Comparison of ENCODE assay signal across 8 cellular contexts in the genomic region with DNA sequence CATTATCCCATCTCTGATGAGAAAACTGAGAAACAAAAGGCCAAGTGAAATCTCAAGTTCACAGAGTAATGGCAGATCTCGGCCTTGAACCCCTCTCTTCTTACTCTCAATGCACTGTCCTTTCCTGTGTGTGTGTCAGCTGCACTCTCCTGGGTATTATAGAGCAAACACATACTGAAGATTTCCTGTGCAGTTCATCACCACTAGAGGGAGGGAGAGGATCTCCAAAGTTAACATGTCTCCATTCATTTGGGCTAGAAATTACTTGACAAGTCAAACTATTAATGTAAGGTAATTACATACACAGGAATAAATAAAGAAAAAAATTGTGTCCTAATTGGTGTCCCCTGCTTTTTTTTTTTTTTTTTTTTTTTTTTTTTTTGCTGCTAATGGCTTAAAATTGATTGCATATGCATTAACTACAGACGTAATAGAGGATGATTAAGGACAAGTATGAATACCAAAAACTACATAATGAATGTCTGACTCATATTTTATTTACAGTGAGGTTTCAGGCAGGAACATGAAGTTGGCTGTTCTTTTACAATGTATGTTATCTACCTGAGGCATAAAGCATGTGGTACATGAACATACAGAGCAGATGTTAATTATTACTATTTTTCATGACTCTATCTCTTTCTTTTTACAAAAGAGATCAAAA.
DNase-seq lines count a peak whose midpoint lies in the region; ATAC-seq and TF ChIP-seq lines count a peak whose summit lies in the region.

No MANE protein-coding gene starts in this region.

- no peaks in the 10 kb centered on the region for H3K79me2 ChIP-seq in ACC112 (ENCODE audit: control insufficient read depth, insufficient read depth, low read length, unreplicated experiment)
- H3K79me2 ChIP-seq in GM23248 (ENCODE audit: insufficient read depth), result no peaks in the 10 kb centered on the region

- intact Hi-C loops in IMR-90 (cut with micrococcal nuclease), result loop anchor here (5.0 kb wide), 1 partner anchor 1569 kb away; no protein-coding TSS in a partner anchor
- intact Hi-C loops in colonic mucosa (cut with DNase I), result loop anchor here (5.0 kb wide), 3 partner anchors 1134 to 1439 kb away; no protein-coding TSS in a partner anchor

- 0 out of 2 replicates have a peak overlapping the region, but pooled peaks have one; percentile 43 for H3K23ac ChIP-seq in IMR-90 (ENCODE audit: low read depth, low read length)

- no peak overlapping the region for H4K91ac ChIP-seq in IMR-90 (ENCODE audit: insufficient read depth, low read depth, low read length)

- DNase-seq in GM03348 (ENCODE audit: low spot score), result peak; percentile 65
- peak; percentile 78 for DNase-seq in GM23248
- DNase-seq in IMR-90, result peak; percentile 81
- peak; percentile 68 for DNase-seq in OCI-M1 (lab: John Stamatoyannopoulos, UW)
- peak; percentile 22 for DNase-seq in colonic mucosa
- peak; percentile 77 for DNase-seq in medulla oblongata (ENCODE audit: extremely low spot score)
- no peak for DNase-seq in effector CD8-positive, alpha-beta T cell (lab: John Stamatoyannopoulos, UW)

- H3K4me3 ChIP-seq in ACC112 (ENCODE audit: low read depth, low read length), result no peak overlapping the region
- H3K4me3 ChIP-seq in GM23248, result no peak overlapping the region
- H3K4me3 ChIP-seq in IMR-90 (ENCODE audit: insufficient read depth, low read depth, low read length), result no peak overlapping the region
- no peak overlapping the region for H3K4me3 ChIP-seq in colonic mucosa

- POLR2A ChIA-PET in IMR-90 (lab: Charles Lee; ENCODE audit: unreplicated experiment), result interaction anchor here (0.6 kb wide), 1 partner anchor 468 kb away, joined by 3 read pairs; no protein-coding TSS in a partner anchor

- H2BK20ac ChIP-seq in IMR-90 (ENCODE audit: low read depth, low read length), result 0 out of 2 replicates have a peak overlapping the region, but pooled peaks have one; percentile 9

- no peak overlapping the region for H2AK9ac ChIP-seq in IMR-90 (replicated peaks; ENCODE audit: low read depth, low read length, poor library complexity)

- BruUV-seq in IMR-90 (replicated peaks; lab: Mats Ljungman, UMichigan), result no TSS peak

- no peak overlapping the region for H4K8ac ChIP-seq in IMR-90 (ENCODE audit: low read depth in 2 of 2, low read length in 2 of 2)

- H3K4me2 ChIP-seq in GM23248 (ENCODE audit: unreplicated experiment) (no peak overlapping the region), IMR-90 (ENCODE audit: low read depth, low read length) (no peak overlapping the region)

- H2BK5ac ChIP-seq in IMR-90 (ENCODE audit: low read depth, low read length, poor library complexity, severe bottlenecking), result no peak overlapping the region

- peak; percentile 82 for TF ChIP-seq CTCF in IMR-90 (conservative IDR thresholded peaks at IDR 0.05; ENCODE audit: low read depth, low read length)
- TF ChIP-seq CTCF in colonic mucosa (IDR thresholded peaks at IDR 0.05), result peak; percentile 74

- H3K9me1 ChIP-seq in IMR-90 (ENCODE audit: insufficient read depth, low read length), result no peaks in the 10 kb centered on the region

- H3K27me3 ChIP-seq in ACC112 (ENCODE audit: insufficient read depth, low read length) (no peaks in the 10 kb centered on the region), GM23248 (replicated peaks; ENCODE audit: insufficient read depth) (no peaks in the 10 kb centered on the region), IMR-90 (ENCODE audit: control insufficient read depth, insufficient read depth, low read length) (no peaks in the 10 kb centered on the region), colonic mucosa (no peaks in the 10 kb centered on the region)

- H3K18ac ChIP-seq in IMR-90 (ENCODE audit: low read depth, low read length), result no peak overlapping the region

- CTCF ChIA-PET in IMR-90 (lab: Yijun Ruan, JAX), result interaction anchor here (0.6 to 1.3 kb wide), 6 partner anchors 9 to 1152 kb away, joined by 3 to 6 read pairs (median 3); no protein-coding TSS in a partner anchor

- peak overlapping the region; percentile 50 for H2AFZ ChIP-seq in ACC112 (ENCODE audit: low read length, unreplicated experiment)
- no peak overlapping the region for H2AFZ ChIP-seq in GM23248
- peak overlapping the region; percentile 47 for H2AFZ ChIP-seq in IMR-90 (replicated peaks; ENCODE audit: low read length, poor library complexity)

- H2AK5ac ChIP-seq in IMR-90 (ENCODE audit: low read depth, low read length), result no peak overlapping the region

- 5 to 11% methylated on average over 2 of the region's 2 CpGs for WGBS in GM23248 (ENCODE audit: low coverage in 1 of 2, low lambda C conversion rate in 2 of 2, missing lambda C conversion rate in 2 of 2), 2 experiments
- no CpG with 5 or more reads among the region's 2 CpGs for WGBS in IMR-90 (ENCODE audit: extremely low coverage in 2 of 2, insufficient read length in 1 of 2), 2 experiments

- H3K4ac ChIP-seq in IMR-90 (ENCODE audit: low read depth, low read length), result peak overlapping the region; percentile 23; the same call in 1 of the 2 replicates

- H3F3A ChIP-seq in GM23248 (ENCODE audit: insufficient read depth), result 0 out of 2 replicates have a peak, but pooled peaks cover 5% of the 10 kb centered on the region

- TF ChIP-seq RAD21 in IMR-90 (IDR thresholded peaks at IDR 0.05; ENCODE audit: low read length), result peak; percentile 78

- H3K36me3 ChIP-seq in ACC112 (ENCODE audit: insufficient read depth, low read length), result no peaks in the 10 kb centered on the region
- no peaks in the 10 kb centered on the region for H3K36me3 ChIP-seq in GM23248 (ENCODE audit: low read depth)
- H3K36me3 ChIP-seq in IMR-90 (ENCODE audit: control insufficient read depth, insufficient read depth, low read length), result no peaks in the 10 kb centered on the region
- no peaks in the 10 kb centered on the region for H3K36me3 ChIP-seq in colonic mucosa

- no peaks in the 10 kb centered on the region for H3K9me2 ChIP-seq in GM23248 (ENCODE audit: insufficient read depth)

- no peaks in the 10 kb centered on the region for H3K79me1 ChIP-seq in IMR-90 (ENCODE audit: low read depth in 1 of 2, low read length in 2 of 2)

- H3K4me1 ChIP-seq in ACC112 (ENCODE audit: control insufficient read depth, insufficient read depth, low read length, unreplicated experiment) (peaks cover 6% of the 10 kb centered on the region), GM23248 (ENCODE audit: insufficient read depth) (no peaks in the 10 kb centered on the region), IMR-90 (ENCODE audit: control insufficient read depth, insufficient read depth, low read length) (peaks cover under 1% of the 10 kb centered on the region; the same call in 1 of the 2 replicates), colonic mucosa (no peaks in the 10 kb centered on the region)

- H3K56ac ChIP-seq in IMR-90 (ENCODE audit: extremely low read depth, insufficient read depth, low read length), result no peak overlapping the region

- 0 out of 3 replicates have a peak overlapping the region, but pooled peaks have one; percentile 16 for H2BK15ac ChIP-seq in IMR-90 (ENCODE audit: low read depth, low read length)

- H3K14ac ChIP-seq in IMR-90 (replicated peaks; ENCODE audit: low read depth, low read length), result no peak overlapping the region

- H2BK120ac ChIP-seq in IMR-90 (ENCODE audit: low read depth, low read length), result no peak overlapping the region

- H3K9me3 ChIP-seq in GM23248 (ENCODE audit: low read depth) (no peaks in the 10 kb centered on the region), IMR-90 (ENCODE audit: control insufficient read depth, insufficient read depth, low read length) (no peaks in the 10 kb centered on the region), colonic mucosa (no peaks in the 10 kb centered on the region)

- in situ Hi-C loops in GM23248 (cut with MboI), result no loop called here
- in situ Hi-C loops in IMR-90 (cut with MboI; ENCODE audit: low sequenced_read_pairs), result loop anchor here (10.0 to 25.0 kb wide), 4 partner anchors 656 to 1436 kb away; no protein-coding TSS in a partner anchor

- H3K9ac ChIP-seq in GM23248 (no peak overlapping the region), IMR-90 (ENCODE audit: low read depth, low read length) (no peak overlapping the region), colonic mucosa (ENCODE audit: low read depth in 2 of 2, low read length in 2 of 2) (no peak overlapping the region)

- no peaks in the 10 kb centered on the region for H4K20me1 ChIP-seq in GM23248 (ENCODE audit: insufficient read depth)
- no peaks in the 10 kb centered on the region for H4K20me1 ChIP-seq in IMR-90 (ENCODE audit: insufficient read depth, low read length)

- ATAC-seq in IMR-90 (ENCODE audit: low read depth), result peak; percentile 94

- no peak overlapping the region for H4K5ac ChIP-seq in IMR-90 (ENCODE audit: low read depth, low read length)

- H3K27ac ChIP-seq in ACC112 (ENCODE audit: low read depth, low read length) (no peak overlapping the region), GM23248 (no peak overlapping the region), IMR-90 (ENCODE audit: insufficient read depth, low read length) (no peak overlapping the region), colonic mucosa (no peak overlapping the region)

- no peak for TF ChIP-seq POLR2A in IMR-90 (IDR thresholded peaks at IDR 0.05; ENCODE audit: low read depth, low read length)

- dilution Hi-C loops in IMR-90 (cut with HindIII; ENCODE audit: low sequenced_read_pairs, unreplicated experiment), result no loop called here

TF ChIP-seq in IMR-90, 13 proteins besides CTCF, POLR2A, EP300 and RAD21:
- TF ChIP-seq SMC3 (IDR thresholded peaks at IDR 0.05; ENCODE audit: low read depth, low read length) (peak; percentile 64), RCOR1 (IDR thresholded peaks at IDR 0.05; ENCODE audit: insufficient replicate concordance, low read length) (no peak)
